12 cellular contexts compared by ENCODE assay signal in genomic region chr5:55517804-55518203, GRCh38.
"Had no signal": no experiment of that assay in that cellular context is flagged by ENCODE, and none has a peak within 500 bp of the region (broad histone marks: within the 10 kb centered on the region; RNA-seq: fewer than 3 reads in every experiment).

No MANE protein-coding gene starts in this region.

- H3K4me1 ChIP-seq: spleen had no signal

- DNase-seq: activated CD4-positive, alpha-beta memory T cell treated with anti-CD3 and anti-CD28 coated beads for 36 hours; activated naive CD4-positive, alpha-beta T cell treated with anti-CD3 and anti-CD28 coated beads for 36 hours; cortex of kidney; effector CD8-positive, alpha-beta T cell; hypothalamus; natural killer cell; occipital lobe; right cardiac atrium; spleen; stimulated activated CD4-positive, alpha-beta T cell treated with anti-CD3 and anti-CD28 coated beads, Interleukin-1b, Interleukin-23, amount 100 ng/mL, for 48 hours; stimulated activated naive B cell treated with anti-CD40 and anti-IgM and Interleukin-4, amounts not matched to agents 10 μg/mL and 1 μg/mL and 100 μg/mL, for 72 hours; upper lobe of right lung had no signal

- H3K36me3 ChIP-seq: spleen, upper lobe of right lung had no signal

- H3K4me3 ChIP-seq: spleen, upper lobe of right lung had no signal

- ATAC-seq: natural killer cell; right cardiac atrium; stimulated activated naive B cell treated with anti-CD40 and anti-IgM and Interleukin-4, amounts not matched to agents 10 μg/mL and 1 μg/mL and 100 μg/mL, for 72 hours; upper lobe of right lung had no signal

- H3K27ac ChIP-seq: spleen, upper lobe of right lung had no signal

- H3K9me3 ChIP-seq: spleen, upper lobe of right lung had no signal

- H3K27me3 ChIP-seq: spleen, upper lobe of right lung had no signal
